16 cellular contexts compared by ENCODE assay signal in the genomic region with DNA sequence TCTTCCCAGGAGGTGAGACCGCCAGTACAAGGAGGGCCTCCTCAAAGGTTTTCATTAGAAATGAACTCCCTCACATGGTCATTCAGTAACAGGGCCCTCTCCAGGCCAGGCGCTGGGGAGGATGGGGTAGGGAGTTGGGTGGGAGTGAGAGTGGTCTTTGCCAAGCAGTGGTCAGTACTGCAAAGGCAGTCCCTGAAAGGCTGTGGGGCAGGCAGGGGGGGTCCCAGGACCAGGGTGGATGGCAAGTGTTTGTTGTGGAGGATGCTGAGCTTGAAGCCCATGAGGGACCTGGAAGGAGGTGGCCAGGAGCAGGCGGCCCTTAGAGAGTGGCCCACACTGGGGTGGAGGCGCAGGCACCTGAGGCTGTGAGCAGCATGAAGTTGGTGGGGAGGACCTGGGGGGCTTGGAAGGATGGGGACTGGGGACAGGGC. TPM values are rescaled to one million over a fixed set of nuclear protein-coding genes. Genes with fewer than 3 reads are reported as not detected.
DNase-seq lines count a peak whose midpoint lies in the region; ATAC-seq lines count a peak whose summit lies in the region.
"Had no signal": no experiment of that assay in that cellular context is flagged by ENCODE, and none has a peak within 500 bp of the region (broad histone marks: within the 10 kb centered on the region; RNA-seq: fewer than 3 reads in every experiment).

No MANE protein-coding gene starts in this region.

- DNase-seq in activated T-cell treated with anti-CD3 and anti-CD28 coated beads, Interleukin-2, amount 50 U/mL, for 24 hours: peak; percentile 23
- no peak for DNase-seq in activated T-cell treated with anti-CD3 and anti-CD28 coated beads, Interleukin-2, amount 50 U/mL, for 1 hour
- DNase-seq in stimulated activated CD4-positive, alpha-beta T cell treated with anti-CD3 and anti-CD28 coated beads, Interleukin-15, amount 100 ng/mL, for 24 hours: peak; percentile 1
- DNase-seq in stimulated activated CD4-positive, alpha-beta T cell treated with anti-CD3 and anti-CD28 coated beads, Interleukin-2, amount 100 ng/mL, for 24 hours: no peak
- DNase-seq in islet precursor cell: peak; percentile 31
- DNase-seq: DND-41, HCEC 1CT, NCI-H1417 treated with DMSO at 0.1 percent for 48 hours, NCI-H1930, NCI-H2171 treated with DMSO at 0.1 percent for 48 hours, NCI-H510A treated with DMSO at 0.1 percent for 48 hours, NCI-H82, PC-9 had no signal

- H3K4me1 Mint-ChIP-seq in activated T-cell treated with anti-CD3 and anti-CD28 coated beads, Interleukin-2, amount 50 U/mL, for 24 hours (ENCODE audit: low read depth): no peaks in the 10 kb centered on the region

- no peak overlapping the region for H3K4me3 Mint-ChIP-seq in activated T-cell treated with anti-CD3 and anti-CD28 coated beads, Interleukin-2, amount 50 U/mL, for 24 hours

- no peak overlapping the region for H3K27ac Mint-ChIP-seq in activated T-cell treated with anti-CD3 and anti-CD28 coated beads, Interleukin-2, amount 50 U/mL, for 24 hours

- H3K27me3 Mint-ChIP-seq in activated T-cell treated with anti-CD3 and anti-CD28 coated beads, Interleukin-2, amount 50 U/mL, for 24 hours: no peaks in the 10 kb centered on the region

- no peaks in the 10 kb centered on the region for H3K36me3 Mint-ChIP-seq in activated T-cell treated with anti-CD3 and anti-CD28 coated beads, Interleukin-2, amount 50 U/mL, for 24 hours (ENCODE audit: low read depth)

- no peak for ATAC-seq in HG02885 (IDR thresholded peaks at IDR 0.05; ENCODE audit: poor library complexity, unreplicated experiment)
- ATAC-seq in esophagus mucosa: no peak
- ATAC-seq: GM12878 had no signal

- no peaks in the 10 kb centered on the region for H3K9me3 Mint-ChIP-seq in activated T-cell treated with anti-CD3 and anti-CD28 coated beads, Interleukin-2, amount 50 U/mL, for 24 hours

RNA-seq across cellular contexts. Expression of a gene that starts 26.1 kb away (rescaled TPM):
- total RNA-seq in esophagus mucosa: 28.1 TPM

RNA-seq across cellular contexts. Expression of a gene that starts 33.5 kb away (rescaled TPM):
- total RNA-seq in esophagus mucosa: 0.80 TPM
- total RNA-seq: PC-9 had no signal

Comparison
In these comparisons a context has a peak if more than half of its experiments do, and no peak if none do; other contexts are left out.
1. DNase-seq: peak in activated T-cell treated with anti-CD3 and anti-CD28 coated beads, Interleukin-2, amount 50 U/mL, for 24 hours (single experiment), stimulated activated CD4-positive, alpha-beta T cell treated with anti-CD3 and anti-CD28 coated beads, Interleukin-15, amount 100 ng/mL, for 24 hours (single experiment) and islet precursor cell (single experiment); none in activated T-cell treated with anti-CD3 and anti-CD28 coated beads, Interleukin-2, amount 50 U/mL, for 1 hour (single experiment) and stimulated activated CD4-positive, alpha-beta T cell treated with anti-CD3 and anti-CD28 coated beads, Interleukin-2, amount 100 ng/mL, for 24 hours (0 of 2).